ENCODE assay signal across 19 cellular contexts in the genomic region with DNA sequence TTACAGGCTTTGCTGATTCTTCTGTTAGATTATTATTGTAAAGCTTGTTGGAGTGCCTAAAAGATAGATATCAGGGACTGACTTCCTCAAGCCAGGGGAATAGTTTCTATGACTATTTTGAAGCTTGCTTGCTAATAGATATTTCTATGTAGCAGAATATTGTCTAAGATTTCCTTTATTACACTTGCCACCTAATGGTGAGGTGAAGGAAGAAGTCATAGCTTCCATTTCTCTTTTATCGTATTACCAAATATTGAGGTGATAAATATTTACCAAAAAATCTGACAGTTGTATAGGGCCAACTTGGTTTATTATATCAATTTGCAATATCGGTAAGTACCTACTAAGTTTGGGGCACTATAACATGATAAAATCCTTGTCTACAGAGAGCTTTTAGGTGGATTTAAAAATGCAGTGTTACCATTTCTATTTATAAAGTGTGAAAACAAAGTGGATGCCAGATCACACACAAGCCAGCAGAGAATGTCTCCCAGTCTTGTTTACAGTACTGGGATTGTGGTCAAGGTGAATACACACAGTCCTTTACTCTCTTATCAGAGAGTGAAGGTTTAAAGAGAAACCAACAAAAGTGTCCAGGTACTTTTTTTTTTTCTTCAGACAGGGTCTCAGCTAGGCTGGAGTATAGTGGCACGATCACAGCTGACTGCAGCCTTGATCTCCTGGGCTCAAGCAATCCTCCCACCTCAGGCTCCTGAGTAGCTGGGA.
DNase-seq lines count a peak whose midpoint lies in the region; ATAC-seq and TF ChIP-seq lines count a peak whose summit lies in the region.
"Had no signal": no experiment of that assay in that cellular context is flagged by ENCODE, and none has a peak within 500 bp of the region (broad histone marks: within the 10 kb centered on the region; RNA-seq: fewer than 3 reads in every experiment).

No MANE protein-coding gene starts in this region.

- no peaks in the 10 kb centered on the region for H3K9me3 ChIP-seq in psoas muscle
- H3K9me3 ChIP-seq: BLaER1, HAP-1, SK-N-SH had no signal

- ATAC-seq in Right ventricle myocardium superior (ENCODE audit: poor library complexity): peak; percentile 95
- peak in 3 of 4 donors; percentile 77 to 97 (median 90) for ATAC-seq in psoas muscle
- ATAC-seq in GM19397 (IDR thresholded peaks at IDR 0.05; ENCODE audit: unreplicated experiment): no peak
- ATAC-seq in HG03565 (IDR thresholded peaks at IDR 0.05; ENCODE audit: unreplicated experiment): no peak

- H3K4me3 ChIP-seq in psoas muscle: peak overlapping the region; percentile 23
- H3K4me3 ChIP-seq: A549, BLaER1, HAP-1, K562 had no signal

- H3K4me1 ChIP-seq in psoas muscle: peaks cover 16% of the 10 kb centered on the region
- H3K4me1 ChIP-seq: BLaER1, HAP-1 had no signal

- TF ChIP-seq CTCF in C4-2B (conservative IDR thresholded peaks at IDR 0.05) (peak; percentile 13; the same call in 1 of the 2 replicates), psoas muscle (IDR thresholded peaks at IDR 0.05) (no peak)

- DNase-seq in Right ventricle myocardium superior (no peak), iPS-NIHi11 (ENCODE audit: low spot score) (peak; percentile 12), psoas muscle (no peak)
- no peak for DNase-seq in effector CD4-positive, alpha-beta T cell
- DNase-seq: NCI-H1105, NCI-H1694, NCI-H2081 treated with DMSO at 0.1 percent for 48 hours, NCI-H2227 treated with DMSO at 0.1 percent for 48 hours, NCI-H510A treated with DMSO at 0.1 percent for 48 hours, OCI-M1, SHP77 treated with DMSO at 0.1 percent for 48 hours, SK-N-SH had no signal

- H3K27ac ChIP-seq in C4-2B (peak overlapping the region; percentile 84), psoas muscle (peak overlapping the region; percentile 62)
- H3K27ac ChIP-seq: A549, BLaER1 had no signal

- WGBS in psoas muscle, 3 donors: 34 to 52% (median 39%) methylated on average over 3 of the region's 3 CpGs

- no peaks in the 10 kb centered on the region for H3K27me3 ChIP-seq in psoas muscle (ENCODE audit: insufficient read depth in 3 of 3, low read length in 2 of 3)
- H3K27me3 ChIP-seq: BLaER1 had no signal

- intact Hi-C loops in Right ventricle myocardium superior (cut with DNase I): no loop called here
- intact Hi-C loops in psoas muscle (cut with DNase I): loop anchor here (5.0 to 10.0 kb wide), 2 partner anchors 140 to 142 kb away; a partner anchor contains a TSS

- no peaks in the 10 kb centered on the region for H3K36me3 ChIP-seq in psoas muscle (ENCODE audit: insufficient read depth in 1 of 2, low read depth in 1 of 2)
- H3K36me3 ChIP-seq: BLaER1, HAP-1 had no signal

Comparison
In these comparisons a context has a peak if more than half of its experiments do, and no peak if none do; other contexts are left out.
1. ATAC-seq: peak in Right ventricle myocardium superior (single experiment) and psoas muscle (3 of 4); none in GM19397 (single experiment) and HG03565 (single experiment).